Comparison of ENCODE assay signal across 16 cellular contexts in genomic region chr19:3813473-3814392, GRCh38. TPM values are rescaled to one million over a fixed set of nuclear protein-coding genes. Genes with fewer than 3 reads are reported as not detected.
DNase-seq lines count a peak whose midpoint lies in the region; ATAC-seq and FAIRE-seq lines count a peak whose summit lies in the region.
"Had no signal": no experiment of that assay in that cellular context is flagged by ENCODE, and none has a peak within 500 bp of the region (broad histone marks: within the 10 kb centered on the region; RNA-seq: fewer than 3 reads in every experiment).

No MANE protein-coding gene starts in this region.

- no peaks in the 10 kb centered on the region for H3K9me3 Mint-ChIP-seq in activated CD4-positive, alpha-beta T cell treated with anti-CD3 and anti-CD28 coated beads, Interleukin-2, amount 10 ng/mL, durations not matched to agents 7 days and 5 days
- no peaks in the 10 kb centered on the region for H3K9me3 Mint-ChIP-seq in activated naive CD8-positive, alpha-beta T cell treated with anti-CD3 and anti-CD28 coated beads, Interleukin-2, amount 50 U/mL, for 24 hours

- CTCF ChIA-PET in activated CD4-positive, alpha-beta T cell treated with anti-CD3 and anti-CD28 coated beads, Interleukin-2, amount 10 ng/mL, durations not matched to agents 7 days and 5 days (lab: Charles Lee) = interaction anchor here (0.6 to 2.5 kb wide), 3 partner anchors 8 to 159 kb away, joined by 3 to 20 read pairs (median 4); no protein-coding TSS in a partner anchor

- H3K4me1 Mint-ChIP-seq in activated CD4-positive, alpha-beta T cell treated with anti-CD3 and anti-CD28 coated beads, Interleukin-2, amount 10 ng/mL, durations not matched to agents 7 days and 5 days = peaks cover 42% of the 10 kb centered on the region
- peaks cover 60% of the 10 kb centered on the region for H3K4me1 Mint-ChIP-seq in activated naive CD8-positive, alpha-beta T cell treated with anti-CD3 and anti-CD28 coated beads, Interleukin-2, amount 50 U/mL, for 24 hours

- no peak for ATAC-seq in activated naive CD8-positive, alpha-beta T cell treated with anti-CD3 and anti-CD28 coated beads, Interleukin-2, amount 50 U/mL, for 24 hours
- ATAC-seq in HG02840 (IDR thresholded peaks at IDR 0.05; ENCODE audit: low FRiP score, unreplicated experiment) = no peak

- peak; percentile 21 for DNase-seq in activated CD4-positive, alpha-beta T cell treated with anti-CD3 and anti-CD28 coated beads, Interleukin-2, amount 10 ng/mL, durations not matched to agents 7 days and 5 days
- no peak for DNase-seq in activated CD4-positive, alpha-beta T cell treated with anti-CD3 and anti-CD28 coated beads for 48 hours
- no peak for DNase-seq in activated naive CD8-positive, alpha-beta T cell treated with anti-CD3 and anti-CD28 coated beads, Interleukin-2, amount 50 U/mL, for 24 hours
- no peak for DNase-seq in small intestine
- no peak for DNase-seq in DMS79 treated with DMSO at 0.1 percent for 48 hours (lab: John Stamatoyannopoulos, UW)
- DNase-seq: DMS 273 treated with DMSO at 0.1 percent for 48 hours, erythroblast, hippocampal formation, NCI-H1092 treated with DMSO at 0.1 percent for 48 hours, NCI-H510A, T1000, testis had no signal

- 77 to 86% (median 79%) methylated on average over 22 of the region's 22 CpGs for WGBS in small intestine, 3 donors

- H3K4me3 Mint-ChIP-seq in activated CD4-positive, alpha-beta T cell treated with anti-CD3 and anti-CD28 coated beads, Interleukin-2, amount 10 ng/mL, durations not matched to agents 7 days and 5 days = peak overlapping the region; percentile 51
- peak overlapping the region; percentile 11 for H3K4me3 Mint-ChIP-seq in activated naive CD8-positive, alpha-beta T cell treated with anti-CD3 and anti-CD28 coated beads, Interleukin-2, amount 50 U/mL, for 24 hours

- peaks cover 4% of the 10 kb centered on the region for H3K36me3 Mint-ChIP-seq in activated CD4-positive, alpha-beta T cell treated with anti-CD3 and anti-CD28 coated beads, Interleukin-2, amount 10 ng/mL, durations not matched to agents 7 days and 5 days (ENCODE audit: low read depth)
- peaks cover 2% of the 10 kb centered on the region for H3K36me3 Mint-ChIP-seq in activated naive CD8-positive, alpha-beta T cell treated with anti-CD3 and anti-CD28 coated beads, Interleukin-2, amount 50 U/mL, for 24 hours (ENCODE audit: low read depth)

- H3K36me3 ChIP-seq in small intestine (ENCODE audit: control insufficient read depth in 2 of 2, insufficient read depth in 2 of 2, low read length in 2 of 2) = no peaks in the 10 kb centered on the region
- H3K36me3 ChIP-seq: breast epithelium had no signal

- H3K27ac Mint-ChIP-seq in activated CD4-positive, alpha-beta T cell treated with anti-CD3 and anti-CD28 coated beads, Interleukin-2, amount 10 ng/mL, durations not matched to agents 7 days and 5 days = peak overlapping the region; percentile 96
- peak overlapping the region; percentile 89 for H3K27ac Mint-ChIP-seq in activated naive CD8-positive, alpha-beta T cell treated with anti-CD3 and anti-CD28 coated beads, Interleukin-2, amount 50 U/mL, for 24 hours

- H3K27me3 ChIP-seq in small intestine (ENCODE audit: control insufficient read depth in 2 of 2, insufficient read depth in 2 of 2, low read length in 2 of 2) = no peaks in the 10 kb centered on the region
- H3K27me3 ChIP-seq: testis had no signal

- no peak overlapping the region for H3K4me3 ChIP-seq in small intestine (ENCODE audit: low read depth in 1 of 2, low read length in 2 of 2)
- H3K4me3 ChIP-seq: breast epithelium, testis had no signal

- FAIRE-seq in small intestine (lab: Jason Lieb, UNC) = no peak
- FAIRE-seq: A204.1 had no signal

- H3K27me3 Mint-ChIP-seq in activated CD4-positive, alpha-beta T cell treated with anti-CD3 and anti-CD28 coated beads, Interleukin-2, amount 10 ng/mL, durations not matched to agents 7 days and 5 days = no peaks in the 10 kb centered on the region
- H3K27me3 Mint-ChIP-seq in activated naive CD8-positive, alpha-beta T cell treated with anti-CD3 and anti-CD28 coated beads, Interleukin-2, amount 50 U/mL, for 24 hours = no peaks in the 10 kb centered on the region

- POLR2A ChIA-PET in activated CD4-positive, alpha-beta T cell treated with anti-CD3 and anti-CD28 coated beads, Interleukin-2, amount 10 ng/mL, durations not matched to agents 7 days and 5 days (lab: Charles Lee) = no interaction called here

- H3K9me3 ChIP-seq in small intestine (ENCODE audit: control insufficient read depth, low read depth) = no peaks in the 10 kb centered on the region
- H3K9me3 ChIP-seq: breast epithelium, testis had no signal

- H3K4me1 ChIP-seq in small intestine (ENCODE audit: control insufficient read depth in 2 of 2, insufficient read depth in 1 of 2, low read depth in 1 of 2, low read length in 1 of 2) = no peaks in the 10 kb centered on the region
- H3K4me1 ChIP-seq: breast epithelium, testis had no signal

- peak overlapping the region; percentile 8 to 32 for H3K27ac ChIP-seq in small intestine (ENCODE audit: low read depth in 1 of 2, low read length in 1 of 2)
- H3K27ac ChIP-seq: testis had no signal

RNA-seq across cellular contexts. Expression of gene MATK, which starts 27.6 kb away (rescaled TPM):
- 10 to 100 TPM; 14.8 to 18.3 TPM for total RNA-seq in activated CD4-positive, alpha-beta T cell treated with anti-CD3 and anti-CD28 coated beads, Interleukin-2, amount 10 ng/mL, durations not matched to agents 7 days and 5 days
- 10 to 100 TPM in 1 of 3 donors, 1 to 10 TPM in 2; 3.6 to 29.5 (median 8.9) TPM for polyA plus RNA-seq in small intestine
- total RNA-seq: RPMI7951 had no signal

RNA-seq across cellular contexts. Expression of gene RAX2, which starts 41.7 kb away (rescaled TPM):
- not detected for total RNA-seq in activated CD4-positive, alpha-beta T cell treated with anti-CD3 and anti-CD28 coated beads, Interleukin-2, amount 10 ng/mL, durations not matched to agents 7 days and 5 days
- not detected for polyA plus RNA-seq in small intestine
- total RNA-seq: RPMI7951 had no signal

RNA-seq across cellular contexts. Expression of gene MRPL54, which starts 51.3 kb away (rescaled TPM):
- 10 to 100 TPM; 78.4 to 81.3 TPM for total RNA-seq in activated CD4-positive, alpha-beta T cell treated with anti-CD3 and anti-CD28 coated beads, Interleukin-2, amount 10 ng/mL, durations not matched to agents 7 days and 5 days
- polyA plus RNA-seq in small intestine = 100 to 1,000 TPM in 2 of 3 donors, 10 to 100 TPM in 1; 96.2 to 170 (median 155) TPM

RNA-seq across cellular contexts. Expression of gene APBA3, which starts 52.2 kb away (rescaled TPM):
- total RNA-seq in activated CD4-positive, alpha-beta T cell treated with anti-CD3 and anti-CD28 coated beads, Interleukin-2, amount 10 ng/mL, durations not matched to agents 7 days and 5 days = 10 to 100 TPM; 45.8 to 46.2 TPM
- 10 to 100 TPM; 13.1 to 20.8 (median 13.8) TPM for polyA plus RNA-seq in small intestine

RNA-seq across cellular contexts. Expression of gene ZFR2, which starts 55.1 kb away (rescaled TPM):
- total RNA-seq in activated CD4-positive, alpha-beta T cell treated with anti-CD3 and anti-CD28 coated beads, Interleukin-2, amount 10 ng/mL, durations not matched to agents 7 days and 5 days = under 1 TPM in 1 of 2 experiments, not detected in 1; 0.37 TPM
- under 1 TPM in 1 of 3 donors, not detected in 2; 0.75 TPM for polyA plus RNA-seq in small intestine
- total RNA-seq: RPMI7951 had no signal
